In genomic region chr11:30788849-30789248, GRCh38 we compare ENCODE assay signal across 17 cellular contexts.
DNase-seq lines count a peak whose midpoint lies in the region; ATAC-seq and TF ChIP-seq lines count a peak whose summit lies in the region.
"Had no signal": no experiment of that assay in that cellular context is flagged by ENCODE, and none has a peak within 500 bp of the region (broad histone marks: within the 10 kb centered on the region; RNA-seq: fewer than 3 reads in every experiment).

No MANE protein-coding gene starts in this region.

- no TSS peak for BruUV-seq in Calu3 (replicated peaks; lab: Mats Ljungman, UMichigan)

- H3K27ac Mint-ChIP-seq in natural killer cell (no peak overlapping the region), Calu3 (ENCODE audit: unreplicated experiment) (no peak overlapping the region)
- no peak overlapping the region for H3K27ac Mint-ChIP-seq in natural killer cell treated with Interleukin-12 subunit alpha and Interleukin-12 subunit beta and Interleukin-15 and Interleukin-18, amount 100 ng/mL, for 72 hours
- H3K27ac Mint-ChIP-seq: HFFc6 had no signal

- H4K20me1 ChIP-seq in smooth muscle cell (ENCODE audit: low read depth) = no peaks in the 10 kb centered on the region

- H3K4me1 ChIP-seq in smooth muscle cell (ENCODE audit: low read depth) = no peaks in the 10 kb centered on the region
- no peaks in the 10 kb centered on the region for H3K4me1 ChIP-seq in adrenal gland (replicated peaks in 1 of 2)
- H3K4me1 ChIP-seq: Caco-2, SJSA1 had no signal

- peaks cover 19 to 21% of the 10 kb centered on the region in 2 donors for H3K4me1 Mint-ChIP-seq in natural killer cell
- peaks cover 4 to 15% of the 10 kb centered on the region in 2 donors for H3K4me1 Mint-ChIP-seq in natural killer cell treated with Interleukin-12 subunit alpha and Interleukin-12 subunit beta and Interleukin-15 and Interleukin-18, amount 100 ng/mL, for 72 hours (ENCODE audit: low read depth in 2 of 2)
- H3K4me1 Mint-ChIP-seq in Calu3 (ENCODE audit: low read depth, unreplicated experiment) = peaks cover 8% of the 10 kb centered on the region

- H3K9ac ChIP-seq in smooth muscle cell (ENCODE audit: low read depth) = no peak overlapping the region

- H3K9me3 Mint-ChIP-seq in natural killer cell (peaks cover 2 to 8% of the 10 kb centered on the region in 2 donors), Calu3 (ENCODE audit: low read depth, unreplicated experiment) (peaks cover 8% of the 10 kb centered on the region)
- H3K9me3 Mint-ChIP-seq in natural killer cell treated with Interleukin-12 subunit alpha and Interleukin-12 subunit beta and Interleukin-15 and Interleukin-18, amount 100 ng/mL, for 72 hours = peaks cover 2% of the 10 kb centered on the region

- peak in 2 of 3 donors; percentile 41 to 88 for ATAC-seq in natural killer cell
- ATAC-seq in natural killer cell treated with Interleukin-12 subunit alpha and Interleukin-12 subunit beta and Interleukin-15 and Interleukin-18, amount 100 ng/mL, for 72 hours = no peak
- no peak for ATAC-seq in GM19351 (IDR thresholded peaks at IDR 0.05; ENCODE audit: unreplicated experiment)

- CTCF ChIA-PET in Calu3 (lab: Charles Lee) = no interaction called here

- H3K36me3 ChIP-seq in smooth muscle cell (ENCODE audit: low read depth) = no peaks in the 10 kb centered on the region
- no peaks in the 10 kb centered on the region for H3K36me3 ChIP-seq in adrenal gland (replicated peaks in 1 of 2)
- H3K36me3 ChIP-seq: SJSA1 had no signal

- no peak overlapping the region for H2AFZ ChIP-seq in smooth muscle cell (ENCODE audit: low read depth)

- intact Hi-C loops in natural killer cell (cut with micrococcal nuclease) (no loop called here), Calu3 (cut with micrococcal nuclease; ENCODE audit: unreplicated experiment) (no loop called here), adrenal gland (cut with DNase I) (no loop called here)

- H3K27me3 Mint-ChIP-seq in natural killer cell (ENCODE audit: low read depth in 2 of 2) (peaks cover 0 to 2% of the 10 kb centered on the region in 2 donors), Calu3 (ENCODE audit: unreplicated experiment) (no peaks in the 10 kb centered on the region)
- no peaks in the 10 kb centered on the region for H3K27me3 Mint-ChIP-seq in natural killer cell treated with Interleukin-12 subunit alpha and Interleukin-12 subunit beta and Interleukin-15 and Interleukin-18, amount 100 ng/mL, for 72 hours

- H3F3A ChIP-seq in smooth muscle cell (ENCODE audit: low read depth) = no peaks in the 10 kb centered on the region

- H3K27ac ChIP-seq in smooth muscle cell (ENCODE audit: low read depth) (peak overlapping the region; percentile 60), adrenal gland (no peak overlapping the region)
- H3K27ac ChIP-seq: SJSA1 had no signal

- H3K4me3 ChIP-seq in epithelial cell of proximal tubule (ENCODE audit: low read depth, low read length) (no peak overlapping the region), smooth muscle cell (no peak overlapping the region), adrenal gland (no peak overlapping the region)
- H3K4me3 ChIP-seq: SJSA1 had no signal

- peak overlapping the region; percentile 5 for H3K4me2 ChIP-seq in smooth muscle cell

- DNase-seq in natural killer cell (no peak), MV-4-11 (lab: John Stamatoyannopoulos, UW) (peak; percentile 39), epithelial cell of proximal tubule (ENCODE audit: low read depth) (peak; percentile 1), smooth muscle cell (lab: John Stamatoyannopoulos, UW; ENCODE audit: unreplicated experiment) (no peak), Calu3 (no peak), adrenal gland (no peak)
- no peak for DNase-seq in natural killer cell treated with Interleukin-12 subunit alpha and Interleukin-12 subunit beta and Interleukin-15 and Interleukin-18, amount 100 ng/mL, for 72 hours (ENCODE audit: low spot score)
- DNase-seq: Caco-2, DND-41, Kasumi-1, NCI-H1105 treated with DMSO at 0.1 percent for 48 hours, NCI-H2029, NCI-H524, RPMI8226 had no signal

- H3K9me3 ChIP-seq in smooth muscle cell (replicated peaks; ENCODE audit: low read depth) = no peaks in the 10 kb centered on the region
- H3K9me3 ChIP-seq in adrenal gland (replicated peaks in 1 of 3) = no peaks in the 10 kb centered on the region
- H3K9me3 ChIP-seq: Caco-2, SJSA1 had no signal

- no peak for TF ChIP-seq POLR2A in adrenal gland (IDR thresholded peaks at IDR 0.05)

- H3K4me3 Mint-ChIP-seq in natural killer cell = peak overlapping the region; percentile 35
- H3K4me3 Mint-ChIP-seq in natural killer cell treated with Interleukin-12 subunit alpha and Interleukin-12 subunit beta and Interleukin-15 and Interleukin-18, amount 100 ng/mL, for 72 hours = no peak overlapping the region
- H3K4me3 Mint-ChIP-seq in Calu3 (ENCODE audit: low read depth, unreplicated experiment) = no peak overlapping the region
- H3K4me3 Mint-ChIP-seq: HFFc6 had no signal

- no peak for TF ChIP-seq CTCF in natural killer cell (IDR thresholded peaks at IDR 0.05)
- no peak for TF ChIP-seq CTCF in epithelial cell of proximal tubule (conservative IDR thresholded peaks at IDR 0.05; ENCODE audit: low read depth, low read length)
- no peak for TF ChIP-seq CTCF in smooth muscle cell (IDR thresholded peaks at IDR 0.05; ENCODE audit: borderline replicate concordance, insufficient read depth, poor library complexity, severe bottlenecking)
- no peak for TF ChIP-seq CTCF in Calu3 (IDR thresholded peaks at IDR 0.05; ENCODE audit: unreplicated experiment)
- TF ChIP-seq CTCF in adrenal gland (IDR thresholded peaks at IDR 0.05) = no peak

- H3K36me3 Mint-ChIP-seq in natural killer cell (peaks cover 6% of the 10 kb centered on the region), Calu3 (ENCODE audit: insufficient read depth, unreplicated experiment) (peaks cover 4% of the 10 kb centered on the region)
- H3K36me3 Mint-ChIP-seq in natural killer cell treated with Interleukin-12 subunit alpha and Interleukin-12 subunit beta and Interleukin-15 and Interleukin-18, amount 100 ng/mL, for 72 hours = peaks cover 11% of the 10 kb centered on the region

- H3K79me2 ChIP-seq in smooth muscle cell (ENCODE audit: low read depth) = no peaks in the 10 kb centered on the region

- 90% methylated on average over 2 of the region's 2 CpGs for WGBS in smooth muscle cell (ENCODE audit: low lambda C conversion rate)
- 78 to 94% (median 86%) methylated on average over 2 of the region's 2 CpGs for WGBS in adrenal gland, 4 donors

- H3K27me3 ChIP-seq in smooth muscle cell (ENCODE audit: low read depth) = no peaks in the 10 kb centered on the region
- H3K27me3 ChIP-seq in adrenal gland = no peaks in the 10 kb centered on the region
- H3K27me3 ChIP-seq: SJSA1 had no signal

Comparison
In these comparisons a context has a peak if more than half of its experiments do, and no peak if none do; other contexts are left out.
1. ATAC-seq: peak in natural killer cell (2 of 3); none in natural killer cell treated with Interleukin-12 subunit alpha and Interleukin-12 subunit beta and Interleukin-15 and Interleukin-18, amount 100 ng/mL, for 72 hours (0 of 2) and GM19351 (single experiment).
2. DNase-seq: peak in MV-4-11 (single experiment) and epithelial cell of proximal tubule (single experiment); none in natural killer cell (single experiment), natural killer cell treated with Interleukin-12 subunit alpha and Interleukin-12 subunit beta and Interleukin-15 and Interleukin-18, amount 100 ng/mL, for 72 hours (single experiment), smooth muscle cell (single experiment), Calu3 (single experiment) and adrenal gland (0 of 7).